In the genomic region with DNA sequence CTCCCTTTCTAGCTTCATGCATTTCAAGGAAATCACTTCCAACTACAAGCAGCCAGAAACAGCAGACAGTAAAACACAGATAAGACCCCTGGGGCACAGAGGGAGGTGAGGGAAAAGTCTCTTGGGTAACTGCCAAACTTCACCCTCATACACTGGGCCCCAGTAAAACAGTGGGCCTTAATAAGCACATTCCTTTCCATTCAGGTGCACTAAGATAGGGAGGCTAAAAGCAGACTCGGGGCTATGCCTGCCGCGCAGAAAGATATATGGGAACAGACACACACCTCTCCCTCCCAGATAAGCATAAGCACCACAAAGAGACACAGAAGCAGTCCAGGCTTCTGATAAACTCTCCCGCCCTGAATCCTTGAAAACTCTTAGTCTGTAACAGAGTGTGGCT, we compare ENCODE assay signal across 20 cellular contexts.
"Had no signal": no experiment of that assay in that cellular context is flagged by ENCODE, and none has a peak within 500 bp of the region (broad histone marks: within the 10 kb centered on the region; RNA-seq: fewer than 3 reads in every experiment).

No MANE protein-coding gene starts in this region.

- H3K27me3 Mint-ChIP-seq: activated CD4-positive, alpha-beta memory T cell treated with anti-CD3 and anti-CD28 coated beads for 36 hours; activated CD4-positive, alpha-beta T cell treated with anti-CD3 and anti-CD28 coated beads for 36 hours; activated CD8-positive, alpha-beta memory T cell treated with anti-CD3 and anti-CD28 coated beads, Interleukin-2, amount 10 ng/mL, durations not matched to agents 7 days and 5 days; activated naive CD4-positive, alpha-beta T cell treated with anti-CD3 and anti-CD28 coated beads, Interleukin-2, amount 50 U/mL, for 24 hours; stimulated activated naive B cell treated with anti-CD40 and anti-IgM and Interleukin-4, amounts not matched to agents 10 μg/mL and 1 μg/mL and 100 μg/mL, for 72 hours had no signal

- DNase-seq: activated CD4-positive, alpha-beta memory T cell treated with anti-CD3 and anti-CD28 coated beads for 36 hours; activated CD4-positive, alpha-beta T cell treated with anti-CD3 and anti-CD28 coated beads for 36 hours; activated CD8-positive, alpha-beta memory T cell treated with anti-CD3 and anti-CD28 coated beads, Interleukin-2, amount 10 ng/mL, durations not matched to agents 7 days and 5 days; activated effector memory CD4-positive, alpha-beta T cell treated with Interleukin-2 at 50 U/mL for 16 hours; activated T-cell treated with anti-CD3 and anti-CD28 coated beads, Interleukin-2, amount 50 U/mL, for 1 hour; amniotic stem cell; body of pancreas; central memory CD4-positive, alpha-beta T cell; hippocampal formation; kidney glomerular epithelial cell; pancreas; stimulated activated CD4-positive, alpha-beta T cell treated with anti-CD3 and anti-CD28 coated beads, Interleukin-4, amount 100 ng/mL, for 1 hour; stimulated activated naive B cell treated with anti-CD40 and anti-IgM and Interleukin-4, amounts not matched to agents 10 μg/mL and 1 μg/mL and 100 μg/mL, for 72 hours; tibial artery; WERI-Rb-1 had no signal

- H3K4me3 ChIP-seq: body of pancreas, coronary artery, esophagus muscularis mucosa, pancreas, tibial artery, vagina had no signal

- H3K27me3 ChIP-seq: body of pancreas, esophagus muscularis mucosa, pancreas, tibial artery, vagina had no signal

- H3K9me3 Mint-ChIP-seq: activated naive CD4-positive, alpha-beta T cell treated with anti-CD3 and anti-CD28 coated beads, Interleukin-2, amount 50 U/mL, for 24 hours had no signal

- H3K27ac ChIP-seq: body of pancreas, coronary artery, esophagus muscularis mucosa, pancreas, tibial artery, vagina, WERI-Rb-1 had no signal

- H3K4me1 Mint-ChIP-seq: activated CD4-positive, alpha-beta T cell treated with anti-CD3 and anti-CD28 coated beads for 36 hours; activated CD8-positive, alpha-beta memory T cell treated with anti-CD3 and anti-CD28 coated beads, Interleukin-2, amount 10 ng/mL, durations not matched to agents 7 days and 5 days; activated naive CD4-positive, alpha-beta T cell treated with anti-CD3 and anti-CD28 coated beads, Interleukin-2, amount 50 U/mL, for 24 hours; stimulated activated naive B cell treated with anti-CD40 and anti-IgM and Interleukin-4, amounts not matched to agents 10 μg/mL and 1 μg/mL and 100 μg/mL, for 72 hours had no signal

- H3K36me3 ChIP-seq: pancreas, vagina, WERI-Rb-1 had no signal

- H3K4me1 ChIP-seq: body of pancreas, esophagus muscularis mucosa, pancreas, tibial artery, vagina had no signal

- FAIRE-seq: pancreas had no signal

- H3K4me3 Mint-ChIP-seq: activated CD4-positive, alpha-beta memory T cell treated with anti-CD3 and anti-CD28 coated beads for 36 hours; activated CD4-positive, alpha-beta T cell treated with anti-CD3 and anti-CD28 coated beads for 36 hours; activated CD8-positive, alpha-beta memory T cell treated with anti-CD3 and anti-CD28 coated beads, Interleukin-2, amount 10 ng/mL, durations not matched to agents 7 days and 5 days; activated naive CD4-positive, alpha-beta T cell treated with anti-CD3 and anti-CD28 coated beads, Interleukin-2, amount 50 U/mL, for 24 hours; neural crest cell; stimulated activated naive B cell treated with anti-CD40 and anti-IgM and Interleukin-4, amounts not matched to agents 10 μg/mL and 1 μg/mL and 100 μg/mL, for 72 hours had no signal

- H3K27ac Mint-ChIP-seq: activated CD4-positive, alpha-beta memory T cell treated with anti-CD3 and anti-CD28 coated beads for 36 hours; activated CD4-positive, alpha-beta T cell treated with anti-CD3 and anti-CD28 coated beads for 36 hours; activated CD8-positive, alpha-beta memory T cell treated with anti-CD3 and anti-CD28 coated beads, Interleukin-2, amount 10 ng/mL, durations not matched to agents 7 days and 5 days; activated naive CD4-positive, alpha-beta T cell treated with anti-CD3 and anti-CD28 coated beads, Interleukin-2, amount 50 U/mL, for 24 hours; stimulated activated naive B cell treated with anti-CD40 and anti-IgM and Interleukin-4, amounts not matched to agents 10 μg/mL and 1 μg/mL and 100 μg/mL, for 72 hours had no signal

- H3K9me3 ChIP-seq: body of pancreas, esophagus muscularis mucosa, pancreas, tibial artery, vagina had no signal
